ENCODE assay signal across 1 cellular context in genomic region chr16:19067349-19068236, GRCh38.
TF ChIP-seq lines count a peak whose summit lies in the region.

TSS of gene COQ7 (plus strand) at chr16:19067614. CDS start at chr16:19067665, 51 bp downstream.

TF ChIP-seq in HepG2, 621 proteins besides CTCF, POLR2A, EP300 and RAD21 (continued from another document and continues in another):
- TF ChIP-seq, protein P1, sequence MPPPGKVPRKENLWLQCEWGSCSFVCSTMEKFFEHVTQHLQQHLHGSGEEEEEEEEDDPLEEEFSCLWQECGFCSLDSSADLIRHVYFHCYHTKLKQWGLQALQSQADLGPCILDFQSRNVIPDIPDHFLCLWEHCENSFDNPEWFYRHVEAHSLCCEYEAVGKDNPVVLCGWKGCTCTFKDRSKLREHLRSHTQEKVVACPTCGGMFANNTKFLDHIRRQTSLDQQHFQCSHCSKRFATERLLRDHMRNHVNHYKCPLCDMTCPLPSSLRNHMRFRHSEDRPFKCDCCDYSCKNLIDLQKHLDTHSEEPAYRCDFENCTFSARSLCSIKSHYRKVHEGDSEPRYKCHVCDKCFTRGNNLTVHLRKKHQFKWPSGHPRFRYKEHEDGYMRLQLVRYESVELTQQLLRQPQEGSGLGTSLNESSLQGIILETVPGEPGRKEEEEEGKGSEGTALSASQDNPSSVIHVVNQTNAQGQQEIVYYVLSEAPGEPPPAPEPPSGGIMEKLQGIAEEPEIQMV (CRISPR knock-in tag; IDR thresholded peaks at IDR 0.05; ENCODE audit: low read depth): no peak
- TF ChIP-seq KLF12 (CRISPR knock-in tag; IDR thresholded peaks at IDR 0.05; ENCODE audit: borderline replicate concordance) (peak; percentile 98), GABPA (IDR thresholded peaks at IDR 0.05; ENCODE audit: low read depth, low read length) (peak; percentile 61), GABPA (CRISPR knock-in tag; IDR thresholded peaks at IDR 0.05; ENCODE audit: low read depth) (peak; percentile 85), CREM (IDR thresholded peaks at IDR 0.05) (peak; percentile 100), CREM (CRISPR knock-in tag; IDR thresholded peaks at IDR 0.05) (peak; percentile 79), PCBP1 (IDR thresholded peaks at IDR 0.05; ENCODE audit: borderline replicate concordance, low read depth, low read length) (0 out of 2 replicates have a peak, but pooled peaks have one; percentile 80), MEF2D (CRISPR knock-in tag; IDR thresholded peaks at IDR 0.05) (peak; percentile 49; the same call in 1 of the 2 replicates), CBX5 (CRISPR knock-in tag; IDR thresholded peaks at IDR 0.05; ENCODE audit: borderline replicate concordance) (peak; percentile 15; the same call in 1 of the 2 replicates), ZNF589 (CRISPR knock-in tag; conservative IDR thresholded peaks at IDR 0.05) (peak; percentile 71; the same call in 1 of the 2 replicates), ELF3 (CRISPR knock-in tag; IDR thresholded peaks at IDR 0.05) (peak; percentile 68), HES4 (CRISPR knock-in tag; IDR thresholded peaks at IDR 0.05; ENCODE audit: borderline replicate concordance) (peak; percentile 48; the same call in 1 of the 2 replicates), KDM6A (CRISPR knock-in tag; IDR thresholded peaks at IDR 0.05; ENCODE audit: low read depth) (no peak; the same call in 1 of the 2 replicates), MIER2 (CRISPR knock-in tag; IDR thresholded peaks at IDR 0.05) (0 out of 2 replicates have a peak, but pooled peaks have one; percentile 14), ZNF569 (CRISPR knock-in tag; IDR thresholded peaks at IDR 0.05; ENCODE audit: borderline replicate concordance) (no peak), CCAR2 (optimal IDR thresholded peaks at IDR 0.05; ENCODE audit: low read depth, low read length) (no peak), IRX3 (CRISPR knock-in tag; IDR thresholded peaks at IDR 0.05; ENCODE audit: borderline replicate concordance, low read depth) (peak; percentile 84; the same call in 1 of the 2 replicates), ZNF432 (CRISPR knock-in tag; IDR thresholded peaks at IDR 0.05; ENCODE audit: borderline replicate concordance) (no peak), MED13 (CRISPR knock-in tag; IDR thresholded peaks at IDR 0.05) (peak; percentile 92), MEIS1 (CRISPR knock-in tag; IDR thresholded peaks at IDR 0.05; ENCODE audit: borderline replicate concordance) (peak; percentile 95), SALL2 (CRISPR knock-in tag; IDR thresholded peaks at IDR 0.05) (peak; percentile 98), ARHGAP35 (CRISPR knock-in tag; IDR thresholded peaks at IDR 0.05; ENCODE audit: borderline replicate concordance) (no peak; the same call in 1 of the 2 replicates), ZSCAN29 (CRISPR knock-in tag; conservative IDR thresholded peaks at IDR 0.05) (0 out of 2 replicates have a peak, but pooled peaks have one; percentile 22), ZSCAN31 (CRISPR knock-in tag; IDR thresholded peaks at IDR 0.05; ENCODE audit: low read depth) (peak; percentile 91), HOXA5 (CRISPR knock-in tag; IDR thresholded peaks at IDR 0.05) (peak; percentile 92), NFRKB (IDR thresholded peaks at IDR 0.05) (no peak), EZH2 (conservative IDR thresholded peaks at IDR 0.05; ENCODE audit: low read depth, low read length) (no peak), PTBP1 (IDR thresholded peaks at IDR 0.05; ENCODE audit: low read depth, low read length, poor library complexity, severe bottlenecking) (peak; percentile 94), ZNF574 (CRISPR knock-in tag; IDR thresholded peaks at IDR 0.05) (peak; percentile 85), ZNF781 (CRISPR knock-in tag; IDR thresholded peaks at IDR 0.05; ENCODE audit: borderline replicate concordance, not compliant biosample characterization) (peak; percentile 15), SP5 (CRISPR knock-in tag; IDR thresholded peaks at IDR 0.05; ENCODE audit: borderline replicate concordance, low read depth) (peak; percentile 21; the same call in 1 of the 2 replicates), KDM5B (CRISPR knock-in tag; IDR thresholded peaks at IDR 0.05; ENCODE audit: borderline replicate concordance) (peak; percentile 93), ZNF264 (CRISPR knock-in tag; IDR thresholded peaks at IDR 0.05) (peak; percentile 62; the same call in 1 of the 2 replicates), HNRNPL (IDR thresholded peaks at IDR 0.05; ENCODE audit: low read depth, low read length) (peak; percentile 84), ZNF121 (CRISPR knock-in tag; IDR thresholded peaks at IDR 0.05) (peak; percentile 58), NR2C2 (CRISPR knock-in tag; IDR thresholded peaks at IDR 0.05; ENCODE audit: borderline replicate concordance) (peak; percentile 98), MED1 (CRISPR knock-in tag; IDR thresholded peaks at IDR 0.05) (peak; percentile 33), NKX3-1 (CRISPR knock-in tag; IDR thresholded peaks at IDR 0.05) (peak; percentile 91), RAD51 (IDR thresholded peaks at IDR 0.05; ENCODE audit: borderline replicate concordance) (no peak; the same call in 1 of the 2 replicates), NFIB (CRISPR knock-in tag; IDR thresholded peaks at IDR 0.05; ENCODE audit: borderline replicate concordance) (no peak)
- TF ChIP-seq, protein P2, sequence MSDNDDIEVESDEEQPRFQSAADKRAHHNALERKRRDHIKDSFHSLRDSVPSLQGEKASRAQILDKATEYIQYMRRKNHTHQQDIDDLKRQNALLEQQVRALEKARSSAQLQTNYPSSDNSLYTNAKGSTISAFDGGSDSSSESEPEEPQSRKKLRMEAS (IDR thresholded peaks at IDR 0.05): peak; percentile 91
- TF ChIP-seq, protein P3, sequence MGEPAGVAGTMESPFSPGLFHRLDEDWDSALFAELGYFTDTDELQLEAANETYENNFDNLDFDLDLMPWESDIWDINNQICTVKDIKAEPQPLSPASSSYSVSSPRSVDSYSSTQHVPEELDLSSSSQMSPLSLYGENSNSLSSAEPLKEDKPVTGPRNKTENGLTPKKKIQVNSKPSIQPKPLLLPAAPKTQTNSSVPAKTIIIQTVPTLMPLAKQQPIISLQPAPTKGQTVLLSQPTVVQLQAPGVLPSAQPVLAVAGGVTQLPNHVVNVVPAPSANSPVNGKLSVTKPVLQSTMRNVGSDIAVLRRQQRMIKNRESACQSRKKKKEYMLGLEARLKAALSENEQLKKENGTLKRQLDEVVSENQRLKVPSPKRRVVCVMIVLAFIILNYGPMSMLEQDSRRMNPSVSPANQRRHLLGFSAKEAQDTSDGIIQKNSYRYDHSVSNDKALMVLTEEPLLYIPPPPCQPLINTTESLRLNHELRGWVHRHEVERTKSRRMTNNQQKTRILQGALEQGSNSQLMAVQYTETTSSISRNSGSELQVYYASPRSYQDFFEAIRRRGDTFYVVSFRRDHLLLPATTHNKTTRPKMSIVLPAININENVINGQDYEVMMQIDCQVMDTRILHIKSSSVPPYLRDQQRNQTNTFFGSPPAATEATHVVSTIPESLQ (CRISPR knock-in tag; conservative IDR thresholded peaks at IDR 0.05): no peak
- TF ChIP-seq, protein P4, sequence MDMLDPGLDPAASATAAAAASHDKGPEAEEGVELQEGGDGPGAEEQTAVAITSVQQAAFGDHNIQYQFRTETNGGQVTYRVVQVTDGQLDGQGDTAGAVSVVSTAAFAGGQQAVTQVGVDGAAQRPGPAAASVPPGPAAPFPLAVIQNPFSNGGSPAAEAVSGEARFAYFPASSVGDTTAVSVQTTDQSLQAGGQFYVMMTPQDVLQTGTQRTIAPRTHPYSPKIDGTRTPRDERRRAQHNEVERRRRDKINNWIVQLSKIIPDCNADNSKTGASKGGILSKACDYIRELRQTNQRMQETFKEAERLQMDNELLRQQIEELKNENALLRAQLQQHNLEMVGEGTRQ (IDR thresholded peaks at IDR 0.05; ENCODE audit: low read depth, low read length): peak; percentile 77
- TF ChIP-seq, protein P4 (CRISPR knock-in tag; IDR thresholded peaks at IDR 0.05; ENCODE audit: borderline replicate concordance): peak; percentile 76; the same call in 1 of the 2 replicates
- TF ChIP-seq, protein P5, sequence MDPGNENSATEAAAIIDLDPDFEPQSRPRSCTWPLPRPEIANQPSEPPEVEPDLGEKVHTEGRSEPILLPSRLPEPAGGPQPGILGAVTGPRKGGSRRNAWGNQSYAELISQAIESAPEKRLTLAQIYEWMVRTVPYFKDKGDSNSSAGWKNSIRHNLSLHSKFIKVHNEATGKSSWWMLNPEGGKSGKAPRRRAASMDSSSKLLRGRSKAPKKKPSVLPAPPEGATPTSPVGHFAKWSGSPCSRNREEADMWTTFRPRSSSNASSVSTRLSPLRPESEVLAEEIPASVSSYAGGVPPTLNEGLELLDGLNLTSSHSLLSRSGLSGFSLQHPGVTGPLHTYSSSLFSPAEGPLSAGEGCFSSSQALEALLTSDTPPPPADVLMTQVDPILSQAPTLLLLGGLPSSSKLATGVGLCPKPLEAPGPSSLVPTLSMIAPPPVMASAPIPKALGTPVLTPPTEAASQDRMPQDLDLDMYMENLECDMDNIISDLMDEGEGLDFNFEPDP (CRISPR knock-in tag; conservative IDR thresholded peaks at IDR 0.05): 0 out of 2 replicates have a peak, but pooled peaks have one; percentile 71
- TF ChIP-seq, protein P6, sequence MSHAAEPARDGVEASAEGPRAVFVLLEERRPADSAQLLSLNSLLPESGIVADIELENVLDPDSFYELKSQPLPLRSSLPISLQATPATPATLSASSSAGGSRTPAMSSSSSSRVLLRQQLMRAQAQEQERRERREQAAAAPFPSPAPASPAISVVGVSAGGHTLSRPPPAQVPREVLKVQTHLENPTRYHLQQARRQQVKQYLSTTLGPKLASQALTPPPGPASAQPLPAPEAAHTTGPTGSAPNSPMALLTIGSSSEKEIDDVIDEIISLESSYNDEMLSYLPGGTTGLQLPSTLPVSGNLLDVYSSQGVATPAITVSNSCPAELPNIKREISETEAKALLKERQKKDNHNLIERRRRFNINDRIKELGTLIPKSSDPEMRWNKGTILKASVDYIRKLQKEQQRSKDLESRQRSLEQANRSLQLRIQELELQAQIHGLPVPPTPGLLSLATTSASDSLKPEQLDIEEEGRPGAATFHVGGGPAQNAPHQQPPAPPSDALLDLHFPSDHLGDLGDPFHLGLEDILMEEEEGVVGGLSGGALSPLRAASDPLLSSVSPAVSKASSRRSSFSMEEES (CRISPR knock-in tag; IDR thresholded peaks at IDR 0.05): peak; percentile 79
